ENCODE assay signal across 1 cellular context in genomic region chr2:119197529-119198266, GRCh38.
TF ChIP-seq lines count a peak whose summit lies in the region.

No MANE protein-coding gene starts in this region.

TF ChIP-seq in HepG2, 621 proteins besides CTCF, POLR2A, EP300 and RAD21:
- TF ChIP-seq, protein P1, sequence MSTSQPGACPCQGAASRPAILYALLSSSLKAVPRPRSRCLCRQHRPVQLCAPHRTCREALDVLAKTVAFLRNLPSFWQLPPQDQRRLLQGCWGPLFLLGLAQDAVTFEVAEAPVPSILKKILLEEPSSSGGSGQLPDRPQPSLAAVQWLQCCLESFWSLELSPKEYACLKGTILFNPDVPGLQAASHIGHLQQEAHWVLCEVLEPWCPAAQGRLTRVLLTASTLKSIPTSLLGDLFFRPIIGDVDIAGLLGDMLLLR (CRISPR knock-in tag; IDR thresholded peaks at IDR 0.05), result 0 out of 2 replicates have a peak, but pooled peaks have one; percentile 39
- TF ChIP-seq ZNF256 (CRISPR knock-in tag; conservative IDR thresholded peaks at IDR 0.05), result no peak
